11 cellular contexts compared by ENCODE assay signal in genomic region chr1:206890690-206891089, GRCh38. TPM values are rescaled to one million over a fixed set of nuclear protein-coding genes. Genes with fewer than 3 reads are reported as not detected.
DNase-seq lines count a peak whose midpoint lies in the region; TF ChIP-seq lines count a peak whose summit lies in the region.
"Had no signal": no experiment of that assay in that cellular context is flagged by ENCODE, and none has a peak within 500 bp of the region (broad histone marks: within the 10 kb centered on the region; RNA-seq: fewer than 3 reads in every experiment).

No MANE protein-coding gene starts in this region.

- H3K9me3 Mint-ChIP-seq in glutamatergic neuron (ENCODE audit: unreplicated experiment) = no peaks in the 10 kb centered on the region

- no peak overlapping the region for H2AFZ ChIP-seq in osteoblast (ENCODE audit: low read length)

- H3K36me3 Mint-ChIP-seq in glutamatergic neuron (ENCODE audit: unreplicated experiment) = no peaks in the 10 kb centered on the region

- H3K36me3 ChIP-seq in osteoblast (ENCODE audit: insufficient read depth, low read length) = no peaks in the 10 kb centered on the region
- H3K36me3 ChIP-seq: thoracic aorta had no signal

- H3K4me3 ChIP-seq in coronary artery (peak overlapping the region; percentile 28), osteoblast (ENCODE audit: insufficient read depth, low read length) (no peak overlapping the region)
- H3K4me3 ChIP-seq: thoracic aorta had no signal

- H3K9me3 ChIP-seq in osteoblast (ENCODE audit: low read depth, low read length) = no peaks in the 10 kb centered on the region
- H3K9me3 ChIP-seq: thoracic aorta had no signal

- peak overlapping the region; percentile 74 for H3K4me2 ChIP-seq in osteoblast (ENCODE audit: insufficient read depth, low read length)

- no peak overlapping the region for H3K4me3 Mint-ChIP-seq in glutamatergic neuron (ENCODE audit: unreplicated experiment)

- no peak overlapping the region for H3K27ac Mint-ChIP-seq in glutamatergic neuron (ENCODE audit: unreplicated experiment)

- H3K4me1 Mint-ChIP-seq in glutamatergic neuron (ENCODE audit: low read depth, unreplicated experiment) = peaks cover 3% of the 10 kb centered on the region

- peaks cover 41% of the 10 kb centered on the region for H3K4me1 ChIP-seq in osteoblast (ENCODE audit: insufficient read depth, low read length)

- no peaks in the 10 kb centered on the region for H4K20me1 ChIP-seq in osteoblast (ENCODE audit: insufficient read depth, low read length)

- H3K27me3 Mint-ChIP-seq in glutamatergic neuron (ENCODE audit: unreplicated experiment) = no peaks in the 10 kb centered on the region

- TF ChIP-seq CTCF in coronary artery (IDR thresholded peaks at IDR 0.05) (no peak), osteoblast (IDR thresholded peaks at IDR 0.05; ENCODE audit: extremely low read depth, low read depth, low read length) (no peak), glutamatergic neuron (IDR thresholded peaks at IDR 0.05; ENCODE audit: partially characterized antibody, unreplicated experiment) (no peak)

- H3K79me2 ChIP-seq in osteoblast (ENCODE audit: insufficient read depth, low read length) = no peaks in the 10 kb centered on the region

- no peak overlapping the region for H3K27ac ChIP-seq in coronary artery
- peak overlapping the region; percentile 90 for H3K27ac ChIP-seq in osteoblast (ENCODE audit: low read depth, low read length)
- H3K27ac ChIP-seq: thoracic aorta had no signal

- DNase-seq in SIG-M5 treated with dmso at 0.1 percent for 504 hours (lab: John Stamatoyannopoulos, UW; ENCODE audit: unreplicated experiment) (peak; percentile 57), SIG-M5 (lab: John Stamatoyannopoulos, UW) (no peak), NOMO-1 treated with DMSO at 0.1 percent for 48 hours (lab: John Stamatoyannopoulos, UW; ENCODE audit: unreplicated experiment) (peak; percentile 66), coronary artery (ENCODE audit: low spot score) (no peak), osteoblast (ENCODE audit: insufficient read length, low spot score, missing footprints) (no peak), T1000 (lab: John Stamatoyannopoulos, UW) (no peak), erythroblast (lab: John Stamatoyannopoulos, UW) (no peak), glutamatergic neuron (no peak)
- DNase-seq: islet precursor cell, NCI-H146 had no signal

- TF ChIP-seq POLR2A in erythroblast (IDR thresholded peaks at IDR 0.05; ENCODE audit: low read length) = no peak

- no peaks in the 10 kb centered on the region for H3K27me3 ChIP-seq in osteoblast (ENCODE audit: insufficient read depth, low read length)

RNA-seq across cellular contexts. Expression of gene IL24, which starts 6.6 kb away (rescaled TPM):
- total RNA-seq in osteoblast (not detected in 2 replicates), glutamatergic neuron (ENCODE audit: unreplicated experiment) (not detected)
- total RNA-seq: thoracic aorta had no signal

RNA-seq across cellular contexts. Expression of gene IL20, which starts 25.3 kb away (rescaled TPM):
- total RNA-seq in osteoblast = not detected in 2 replicates
- total RNA-seq in glutamatergic neuron (ENCODE audit: unreplicated experiment) = not detected
- total RNA-seq: thoracic aorta had no signal

RNA-seq across cellular contexts. Expression of gene FCMR, which starts 31.1 kb away (rescaled TPM):
- total RNA-seq in osteoblast = 0.29 TPM in 1 of 2 replicates, not detected in the other
- not detected for total RNA-seq in glutamatergic neuron (ENCODE audit: unreplicated experiment)

RNA-seq across cellular contexts. Expression of gene PIGR, which starts 55.6 kb away (rescaled TPM):
- not detected in 2 replicates for total RNA-seq in osteoblast
- not detected for total RNA-seq in glutamatergic neuron (ENCODE audit: unreplicated experiment)

Comparison
In these comparisons a context has a peak if more than half of its experiments do, and no peak if none do; other contexts are left out.
1. DNase-seq: peak in SIG-M5 treated with dmso at 0.1 percent for 504 hours (single experiment) and NOMO-1 treated with DMSO at 0.1 percent for 48 hours (single experiment); none in SIG-M5 (single experiment), coronary artery (single experiment), osteoblast (single experiment), T1000 (single experiment), erythroblast (0 of 2) and glutamatergic neuron (single experiment).